Comparison of ENCODE assay signal across 8 cellular contexts in the genomic region with DNA sequence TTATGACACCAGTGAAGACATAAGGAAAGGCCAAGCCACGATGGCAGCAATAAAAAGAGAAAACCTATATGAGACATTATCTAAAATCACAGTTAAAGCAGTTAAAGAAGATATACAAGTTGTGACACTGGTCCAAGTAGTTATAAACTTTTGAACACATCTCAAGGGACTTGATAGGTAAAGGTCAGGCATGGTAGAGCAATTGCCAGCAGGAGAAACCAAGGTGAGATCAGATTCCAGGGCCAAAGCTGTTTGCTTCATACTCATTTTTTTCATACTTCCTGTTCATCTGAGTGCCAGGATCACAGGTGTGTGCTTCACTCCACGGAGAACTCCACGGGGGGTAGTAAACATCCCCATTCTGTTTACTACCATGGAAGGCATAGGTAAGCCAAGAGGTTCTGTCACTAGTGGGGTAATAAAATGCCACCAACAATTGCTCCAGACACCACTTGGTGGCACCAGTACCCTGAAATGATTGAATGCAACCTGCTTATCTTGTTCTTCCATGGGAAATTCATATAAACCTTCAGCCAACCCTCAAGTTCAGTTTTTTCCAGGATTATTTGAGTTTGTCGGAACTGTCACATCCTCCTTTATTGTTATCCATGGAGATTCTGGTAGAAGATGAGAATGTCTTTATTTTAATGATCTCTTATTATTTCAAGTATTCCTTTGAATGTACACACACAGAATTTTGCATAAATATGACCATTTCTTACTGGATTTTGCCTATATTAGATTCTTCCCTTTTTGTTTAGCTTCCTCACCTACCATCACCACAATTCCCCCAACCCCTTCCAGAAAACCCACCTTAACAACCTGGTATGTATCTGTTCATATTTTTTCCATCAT. TPM values are rescaled to one million over a fixed set of nuclear protein-coding genes. Genes with fewer than 3 reads are reported as not detected.
DNase-seq lines count a peak whose midpoint lies in the region; ATAC-seq and TF ChIP-seq lines count a peak whose summit lies in the region.

No MANE protein-coding gene starts in this region.

- H3K36me3 ChIP-seq in OCI-LY1 (ENCODE audit: insufficient read depth, low read length) = no peaks in the 10 kb centered on the region
- H3K36me3 ChIP-seq in neuronal stem cell (replicated peaks in 1 of 2; ENCODE audit: control insufficient read depth in 2 of 2, insufficient read depth in 2 of 2, low read length in 2 of 2) = no peaks in the 10 kb centered on the region

- H3K4ac ChIP-seq in neuronal stem cell (ENCODE audit: low read length) = no peak overlapping the region

- H3K4me2 ChIP-seq in OCI-LY1 (ENCODE audit: low read length) = no peak overlapping the region
- no peak overlapping the region for H3K4me2 ChIP-seq in neuronal stem cell (ENCODE audit: insufficient read depth, low read length, poor library complexity, severe bottlenecking)

- no peak overlapping the region for H3K23ac ChIP-seq in neuronal stem cell (ENCODE audit: low read depth, low read length, poor library complexity)

- peaks cover 2% of the 10 kb centered on the region for H3K79me1 ChIP-seq in neuronal stem cell (ENCODE audit: low read depth, low read length)

- ATAC-seq in GM21381 (IDR thresholded peaks at IDR 0.05; ENCODE audit: unreplicated experiment) = no peak

- no peaks in the 10 kb centered on the region for H3K9me2 ChIP-seq in OCI-LY1 (ENCODE audit: low read depth, low read length)

- H2AK5ac ChIP-seq in neuronal stem cell (ENCODE audit: low read depth, low read length) = no peak overlapping the region

- H2BK120ac ChIP-seq in neuronal stem cell (ENCODE audit: low read depth, low read length) = no peak overlapping the region

- no CpG with 5 or more reads among the region's 4 CpGs for WGBS in neuronal stem cell (ENCODE audit: extremely low coverage in 2 of 2, insufficient read length in 2 of 2, insufficient replicate concordance in 1 of 2), 2 donors

- no peaks in the 10 kb centered on the region for H3K27me3 ChIP-seq in OCI-LY1 (ENCODE audit: insufficient read depth, low read length)
- no peaks in the 10 kb centered on the region for H3K27me3 ChIP-seq in neuronal stem cell (ENCODE audit: control insufficient read depth in 3 of 3, insufficient read depth in 3 of 3, low read depth in 1 of 3, low read length in 3 of 3)

- H3K9ac ChIP-seq in OCI-LY1 (ENCODE audit: low read length) (no peak overlapping the region), neuronal stem cell (ENCODE audit: low read depth, low read length, poor library complexity) (no peak overlapping the region)

- no peak overlapping the region for H2BK5ac ChIP-seq in neuronal stem cell (ENCODE audit: low read length)

- H3K4me1 ChIP-seq in OCI-LY1 (ENCODE audit: insufficient read depth, low read length, severe bottlenecking) = no peaks in the 10 kb centered on the region
- peaks cover 0 to 4% of the 10 kb centered on the region in 2 donors for H3K4me1 ChIP-seq in neuronal stem cell (ENCODE audit: control insufficient read depth in 2 of 2, insufficient read depth in 1 of 2, low read depth in 1 of 2, low read length in 2 of 2)

- H2AFZ ChIP-seq in OCI-LY1 (ENCODE audit: low read length) (no peak overlapping the region), neuronal stem cell (ENCODE audit: low read length) (no peak overlapping the region)

- H3K27ac ChIP-seq in OCI-LY1 (ENCODE audit: low read depth, low read length, poor library complexity, severe bottlenecking) = no peak overlapping the region
- H3K27ac ChIP-seq in neuronal stem cell (replicated peaks; ENCODE audit: low read length) = no peak overlapping the region

- H3K4me3 ChIP-seq in OCI-LY1 (ENCODE audit: low read depth, low read length, poor library complexity, severe bottlenecking) (no peak overlapping the region), epithelial cell of esophagus (ENCODE audit: low read length) (no peak overlapping the region), neuronal stem cell (ENCODE audit: low read length in 2 of 2) (no peak overlapping the region)

- no peak overlapping the region for H3K18ac ChIP-seq in neuronal stem cell (ENCODE audit: low read length)

- no peaks in the 10 kb centered on the region for H3K79me2 ChIP-seq in OCI-LY1 (ENCODE audit: insufficient read depth, low read length)

- H3F3A ChIP-seq in OCI-LY1 (ENCODE audit: insufficient read depth, low read length) = no peaks in the 10 kb centered on the region

- no peaks in the 10 kb centered on the region for H4K20me1 ChIP-seq in OCI-LY1 (ENCODE audit: insufficient read depth, low read length)

- no peak overlapping the region for H4K91ac ChIP-seq in neuronal stem cell (ENCODE audit: low read depth, low read length, poor library complexity)

- no peak overlapping the region for H2BK15ac ChIP-seq in neuronal stem cell (ENCODE audit: low read length)

- no peak overlapping the region for H4K8ac ChIP-seq in neuronal stem cell (ENCODE audit: low read depth, low read length)

- H2BK12ac ChIP-seq in neuronal stem cell (ENCODE audit: low read length) = no peak overlapping the region

- H3K9me3 ChIP-seq in OCI-LY1 (ENCODE audit: low read length) (no peaks in the 10 kb centered on the region), neuronal stem cell (replicated peaks in 1 of 2; ENCODE audit: control insufficient read depth in 2 of 2, insufficient read depth in 1 of 2, low read depth in 1 of 2, low read length in 2 of 2) (peaks cover 0 to 2% of the 10 kb centered on the region in 2 donors)

- DNase-seq in EL (peak; percentile 14), HK-2 (ENCODE audit: unreplicated experiment) (peak; percentile 24), epithelial cell of esophagus (ENCODE audit: low read depth) (peak; percentile 53), neuronal stem cell (ENCODE audit: low spot score) (peak; percentile 5), HuH-7.5 (ENCODE audit: low spot score) (no peak), T-helper 2 cell (no peak)

- TF ChIP-seq CTCF in OCI-LY1 (IDR thresholded peaks at IDR 0.05; ENCODE audit: low read length) = peak; percentile 64; the same call in 1 of the 2 replicates
- peak; percentile 57 for TF ChIP-seq CTCF in epithelial cell of esophagus (IDR thresholded peaks at IDR 0.05; ENCODE audit: insufficient read depth, low read depth, low read length, missing control alignments)

- no peak overlapping the region for H3K14ac ChIP-seq in neuronal stem cell (ENCODE audit: low read length)

RNA-seq across cellular contexts. Expression of a gene that starts 59.2 kb away (rescaled TPM):
- not detected for polyA plus RNA-seq in neuronal stem cell (2013, experiment 1 of 2)
- not detected for polyA plus RNA-seq in neuronal stem cell (2013, experiment 2 of 2)

Comparison
In these comparisons a context has a peak if more than half of its experiments do, and no peak if none do; other contexts are left out.
1. DNase-seq: peak in EL (single experiment), HK-2 (single experiment), epithelial cell of esophagus (single experiment) and neuronal stem cell (single experiment); none in HuH-7.5 (single experiment) and T-helper 2 cell (0 of 5).